21 cellular contexts compared by ENCODE assay signal in the genomic region with DNA sequence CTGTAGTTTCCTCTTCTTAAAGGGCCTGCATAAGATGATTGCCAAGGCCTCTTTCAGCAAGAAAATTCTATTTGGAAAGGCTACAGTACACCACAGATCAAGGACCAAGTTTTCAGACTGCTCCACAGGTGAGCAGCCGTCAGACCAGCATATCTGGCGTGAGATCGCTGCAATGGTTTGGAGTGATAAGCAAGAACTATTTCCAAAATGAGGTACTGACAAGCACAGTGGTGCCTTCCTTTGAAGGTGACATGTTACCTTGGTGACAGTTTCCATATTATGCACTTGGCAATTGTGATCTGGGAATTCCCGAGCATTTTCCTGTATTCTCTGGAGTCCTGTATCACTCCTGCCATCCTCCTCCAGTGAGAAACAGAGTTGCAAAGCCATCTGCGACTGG. TPM values are rescaled to one million over a fixed set of nuclear protein-coding genes. Genes with fewer than 3 reads are reported as not detected.
DNase-seq lines count a peak whose midpoint lies in the region; ATAC-seq and TF ChIP-seq lines count a peak whose summit lies in the region.
"Had no signal": no experiment of that assay in that cellular context is flagged by ENCODE, and none has a peak within 500 bp of the region (broad histone marks: within the 10 kb centered on the region; RNA-seq: fewer than 3 reads in every experiment).

No MANE protein-coding gene starts in this region.

- DNase-seq in SK-N-SH: peak; percentile 34
- peak; percentile 61 for DNase-seq in mesendoderm
- DNase-seq in trophoblast cell: peak; percentile 12 to 80
- DNase-seq in pons (ENCODE audit: low spot score): no peak
- DNase-seq: 8988T; ACHN; AML-193; BE2C; Calu3; CD4-positive, alpha-beta T cell; COR-L47; DMS53; DMS79 treated with DMSO at 0.1 percent for 48 hours; GF-D8; H9 had no signal

- H3K9me3 ChIP-seq in SK-N-SH (no peaks in the 10 kb centered on the region), trophoblast cell (ENCODE audit: insufficient read depth, low read depth, low read length) (no peaks in the 10 kb centered on the region)
- H3K9me3 ChIP-seq: A549, BE2C had no signal

- H3K27ac ChIP-seq in SK-N-SH (ENCODE audit: low read depth in 2 of 2, low read length in 1 of 2) (no peak overlapping the region), mesendoderm (ENCODE audit: low read depth, low read length) (no peak overlapping the region), trophoblast cell (ENCODE audit: low read depth, low read length) (no peak overlapping the region)
- H3K27ac ChIP-seq: A549; BLaER1 treated with 17β-estradiol and CSF1 and Interleukin-3, amounts not matched to agents 10 nM and 100 nM had no signal

- H4K8ac ChIP-seq in mesendoderm (ENCODE audit: low read depth, low read length) (no peak overlapping the region), trophoblast cell (ENCODE audit: low read depth, low read length) (no peak overlapping the region)

- H4K5ac ChIP-seq in mesendoderm (ENCODE audit: low read length): no peak overlapping the region

- H3K36me3 ChIP-seq in SK-N-SH (replicated peaks in 1 of 2; ENCODE audit: control insufficient read depth in 1 of 2, insufficient read depth in 2 of 2, low read length in 1 of 2) (no peaks in the 10 kb centered on the region), mesendoderm (ENCODE audit: control insufficient read depth, insufficient read depth, low read length) (no peaks in the 10 kb centered on the region), trophoblast cell (ENCODE audit: control insufficient read depth in 1 of 2, insufficient read depth in 2 of 2, low read length in 2 of 2) (no peaks in the 10 kb centered on the region)
- H3K36me3 ChIP-seq: BE2C; BLaER1 treated with 17β-estradiol and CSF1 and Interleukin-3, amounts not matched to agents 10 nM and 100 nM had no signal

- H2BK5ac ChIP-seq in mesendoderm (ENCODE audit: low read length) (peak overlapping the region; percentile 43), trophoblast cell (ENCODE audit: low read depth, low read length, poor library complexity) (no peak overlapping the region)

- no peak for TF ChIP-seq EP300 in SK-N-SH (IDR thresholded peaks at IDR 0.05; ENCODE audit: borderline replicate concordance in 1 of 2, low read depth in 1 of 2, low read length in 1 of 2)

- H3K4me2 ChIP-seq in SK-N-SH (no peak overlapping the region), mesendoderm (ENCODE audit: low read length) (no peak overlapping the region), trophoblast cell (ENCODE audit: low read length) (no peak overlapping the region)
- H3K4me2 ChIP-seq: A549; BLaER1 treated with 17β-estradiol and CSF1 and Interleukin-3, amounts not matched to agents 10 nM and 100 nM had no signal

- no peak overlapping the region for H3K4ac ChIP-seq in mesendoderm (ENCODE audit: low read depth, low read length)
- no peak overlapping the region for H3K4ac ChIP-seq in trophoblast cell (ENCODE audit: low read depth, low read length)

- ATAC-seq in SK-N-SH treated with all-trans-retinoic acid at 6 μM for 48 hours (no peak), GM18498 (IDR thresholded peaks at IDR 0.05; ENCODE audit: unreplicated experiment) (no peak)
- ATAC-seq: A549, HCT116 had no signal

- no peak overlapping the region for H2BK120ac ChIP-seq in mesendoderm (ENCODE audit: low read depth, low read length)
- no peak overlapping the region for H2BK120ac ChIP-seq in trophoblast cell (ENCODE audit: insufficient read depth, low read length, poor library complexity)

- no peaks in the 10 kb centered on the region for H4K20me1 ChIP-seq in SK-N-SH (ENCODE audit: insufficient read depth)
- H4K20me1 ChIP-seq: BLaER1 treated with 17β-estradiol and CSF1 and Interleukin-3, amounts not matched to agents 10 nM and 100 nM had no signal

- H3K23ac ChIP-seq in mesendoderm (ENCODE audit: low read length) (no peak overlapping the region), trophoblast cell (ENCODE audit: low read length) (no peak overlapping the region)

- H3K9ac ChIP-seq in SK-N-SH: no peak overlapping the region
- no peak overlapping the region for H3K9ac ChIP-seq in mesendoderm (ENCODE audit: low read length)
- H3K9ac ChIP-seq in trophoblast cell (ENCODE audit: low read length): no peak overlapping the region
- H3K9ac ChIP-seq: BLaER1 treated with 17β-estradiol and CSF1 and Interleukin-3, amounts not matched to agents 10 nM and 100 nM had no signal

- H3K56ac ChIP-seq in mesendoderm (ENCODE audit: low read length): peak overlapping the region; percentile 47

- peak overlapping the region; percentile 19 for H2AK5ac ChIP-seq in mesendoderm (ENCODE audit: low read length)
- no peak overlapping the region for H2AK5ac ChIP-seq in trophoblast cell (ENCODE audit: low read length)

- no peak for TF ChIP-seq RAD21 in SK-N-SH (IDR thresholded peaks at IDR 0.05; ENCODE audit: low read length)

- no peak for TF ChIP-seq CTCF in SK-N-SH (IDR thresholded peaks at IDR 0.05)

- H3K79me2 ChIP-seq in SK-N-SH (ENCODE audit: insufficient read depth): no peaks in the 10 kb centered on the region
- H3K79me2 ChIP-seq in mesendoderm (ENCODE audit: control insufficient read depth, insufficient read depth, low read length): no peaks in the 10 kb centered on the region
- no peaks in the 10 kb centered on the region for H3K79me2 ChIP-seq in trophoblast cell (ENCODE audit: control insufficient read depth, insufficient read depth, low read length, poor library complexity)

- H3K18ac ChIP-seq in mesendoderm (ENCODE audit: low read length): peak overlapping the region; percentile 80
- no peak overlapping the region for H3K18ac ChIP-seq in trophoblast cell (ENCODE audit: low read length)

- no peaks in the 10 kb centered on the region for H3K9me2 ChIP-seq in SK-N-SH

- no peak overlapping the region for H4K91ac ChIP-seq in trophoblast cell (ENCODE audit: low read depth, low read length)

- no peak overlapping the region for H2BK15ac ChIP-seq in mesendoderm (replicated peaks; ENCODE audit: low read depth)

- no peak overlapping the region for H4K12ac ChIP-seq in trophoblast cell (ENCODE audit: low read depth, low read length)

- H3K79me1 ChIP-seq in mesendoderm (ENCODE audit: low read length): no peaks in the 10 kb centered on the region
- H3K79me1 ChIP-seq in trophoblast cell (ENCODE audit: low read length): no peaks in the 10 kb centered on the region

- H2AFZ ChIP-seq in SK-N-SH (ENCODE audit: low read depth) (no peak overlapping the region), trophoblast cell (ENCODE audit: insufficient read depth, low read length, poor library complexity) (no peak overlapping the region)

- no peaks in the 10 kb centered on the region for H3K27me3 ChIP-seq in SK-N-SH (ENCODE audit: insufficient read depth)
- H3K27me3 ChIP-seq in mesendoderm (ENCODE audit: insufficient read depth, low read length, poor library complexity): no peaks in the 10 kb centered on the region
- H3K27me3 ChIP-seq in trophoblast cell (ENCODE audit: insufficient read depth, low read length): no peaks in the 10 kb centered on the region
- H3K27me3 ChIP-seq: BE2C had no signal

- no peaks in the 10 kb centered on the region for H3F3A ChIP-seq in SK-N-SH (replicated peaks; ENCODE audit: insufficient read depth)

- 33% methylated on average over 2 of the region's 5 CpGs for WGBS in SK-N-SH (ENCODE audit: low lambda C conversion rate)
- WGBS in mesendoderm (ENCODE audit: extremely low coverage, insufficient coverage, low lambda C conversion rate): no CpG with 5 or more reads among the region's 5 CpGs
- WGBS in trophoblast cell (ENCODE audit: extremely low coverage, insufficient coverage, insufficient read length): no CpG with 5 or more reads among the region's 5 CpGs

- no peak overlapping the region for H3K14ac ChIP-seq in trophoblast cell (ENCODE audit: low read length)

- no peak overlapping the region for H2BK12ac ChIP-seq in trophoblast cell (ENCODE audit: low read length)

- no peak overlapping the region for H3K4me3 ChIP-seq in SK-N-SH (ENCODE audit: low read depth in 2 of 2, low read length in 1 of 2)
- no peak overlapping the region for H3K4me3 ChIP-seq in mesendoderm (ENCODE audit: low read length)
- no peak overlapping the region for H3K4me3 ChIP-seq in trophoblast cell (ENCODE audit: low read depth, low read length)
- H3K4me3 ChIP-seq: A549; BLaER1 treated with 17β-estradiol and CSF1 and Interleukin-3, amounts not matched to agents 10 nM and 100 nM had no signal

- CTCF ChIA-PET in SK-N-SH (lab: Yijun Ruan, JAX): no interaction called here

- no peaks in the 10 kb centered on the region for H3K4me1 ChIP-seq in SK-N-SH (ENCODE audit: control insufficient read depth in 1 of 2, insufficient read depth in 2 of 2, low read depth in 1 of 2, low read length in 1 of 2)
- peaks cover 16% of the 10 kb centered on the region for H3K4me1 ChIP-seq in mesendoderm (ENCODE audit: control insufficient read depth, low read depth, low read length)
- H3K4me1 ChIP-seq in trophoblast cell (ENCODE audit: control insufficient read depth in 1 of 2, insufficient read depth in 2 of 2, low read length in 2 of 2): no peaks in the 10 kb centered on the region
- H3K4me1 ChIP-seq: A549, BE2C had no signal

- POLR2A ChIA-PET in SK-N-SH (lab: Yijun Ruan, JAX): no interaction called here

TF ChIP-seq in SK-N-SH, 30 proteins besides CTCF, POLR2A, EP300 and RAD21:
- TF ChIP-seq RXRA (IDR thresholded peaks at IDR 0.05; ENCODE audit: borderline replicate concordance, low read depth) (no peak), TEAD4 (IDR thresholded peaks at IDR 0.05; ENCODE audit: borderline replicate concordance, insufficient read depth) (no peak), SIN3A (IDR thresholded peaks at IDR 0.05; ENCODE audit: borderline replicate concordance, low read depth, low read length) (no peak), NFIC (IDR thresholded peaks at IDR 0.05; ENCODE audit: borderline replicate concordance) (no peak)

RNA-seq across cellular contexts. Expression of gene TMEM150C, which starts 7.3 kb away (rescaled TPM):
- 1.0 and 1.3 TPM in 2 replicates for polyA plus RNA-seq in SK-N-SH (2012; rRNA removed)
- polyA plus RNA-seq in SK-N-SH (2012; cell fraction: cytosol; rRNA removed): 1.0 and 1.1 TPM in 2 replicates
- polyA plus RNA-seq in SK-N-SH (2012; cell fraction: nucleus; rRNA removed): 0.56 and 1.2 TPM in 2 replicates
- 2.0 TPM for polyA plus RNA-seq in mesendoderm (2013, experiment 1 of 2)
- polyA plus RNA-seq in mesendoderm (2013, experiment 2 of 2): 1.6 TPM
- 1.5 and 1.7 TPM in 2 replicates for polyA plus RNA-seq in trophoblast cell (2013)
- polyA plus RNA-seq: CD14-positive monocyte had no signal
